In the genomic region with DNA sequence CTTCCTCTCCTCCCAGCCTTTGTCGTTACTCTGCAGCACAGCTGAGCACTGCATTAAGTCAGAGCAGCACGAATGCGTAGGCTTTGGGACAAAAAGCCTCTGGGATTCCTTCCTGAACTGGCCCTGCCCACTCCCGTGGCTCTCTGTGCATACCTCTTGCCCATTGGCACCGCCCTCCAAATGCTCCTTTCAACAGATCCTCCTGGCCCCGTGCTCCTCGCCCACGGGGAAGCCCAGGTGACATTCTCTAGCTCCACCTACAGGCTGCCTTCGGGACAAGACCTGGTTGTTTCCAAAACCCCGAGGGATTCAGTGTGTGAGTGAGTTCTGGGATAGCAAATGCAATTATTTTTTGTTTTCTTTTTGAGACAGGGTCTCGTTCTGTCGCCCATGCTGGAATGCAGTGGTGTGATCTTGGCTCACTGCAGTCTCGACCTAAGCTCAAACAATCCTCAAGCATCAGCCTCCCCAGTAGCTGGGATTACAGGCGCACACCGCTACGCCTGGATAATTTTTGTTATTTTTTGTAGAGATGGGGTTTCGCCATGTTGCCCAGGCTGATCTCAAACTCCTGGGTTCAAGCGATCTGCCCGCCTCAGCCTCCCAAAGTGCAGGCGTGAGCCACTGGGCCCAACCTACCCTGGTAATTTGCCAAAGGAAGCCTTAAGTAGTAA, we compare ENCODE assay signal across 8 cellular contexts.
DNase-seq lines count a peak whose midpoint lies in the region; TF ChIP-seq lines count a peak whose summit lies in the region.

No MANE protein-coding gene starts in this region.

- H3K9me3 Mint-ChIP-seq in T-helper 2 cell treated with Interferon-gamma antibody and Interleukin-4, amounts not matched to agents 5 μg/mL and 100 μg/mL, for 36 hours: no peaks in the 10 kb centered on the region

- H3K4me3 ChIP-seq in astrocyte of the cerebellum (ENCODE audit: low read depth, low read length): no peak overlapping the region
- H3K4me3 ChIP-seq in retinal pigment epithelial cell (ENCODE audit: low read length): peak overlapping the region; percentile 1

- H3K27me3 Mint-ChIP-seq in T-helper 2 cell treated with Interferon-gamma antibody and Interleukin-4, amounts not matched to agents 5 μg/mL and 100 μg/mL, for 36 hours (ENCODE audit: low read depth): no peaks in the 10 kb centered on the region

- H3K27ac Mint-ChIP-seq in T-helper 2 cell treated with Interferon-gamma antibody and Interleukin-4, amounts not matched to agents 5 μg/mL and 100 μg/mL, for 36 hours: peak overlapping the region; percentile 53

- TF ChIP-seq CTCF in astrocyte of the cerebellum (IDR thresholded peaks at IDR 0.05; ENCODE audit: low read depth, low read length, missing control alignments) (peak; percentile 89), retinal pigment epithelial cell (conservative IDR thresholded peaks at IDR 0.05; ENCODE audit: low read depth, low read length) (peak; percentile 92)

- H3K4me1 Mint-ChIP-seq in T-helper 2 cell treated with Interferon-gamma antibody and Interleukin-4, amounts not matched to agents 5 μg/mL and 100 μg/mL, for 36 hours (ENCODE audit: low read depth): peaks cover 6% of the 10 kb centered on the region

- in situ Hi-C loops in astrocyte of the cerebellum (cut with HindIII; ENCODE audit: low sequenced_read_pairs): no loop called here

- peak overlapping the region; percentile 67 for H3K4me3 Mint-ChIP-seq in T-helper 2 cell treated with Interferon-gamma antibody and Interleukin-4, amounts not matched to agents 5 μg/mL and 100 μg/mL, for 36 hours

- H3K36me3 Mint-ChIP-seq in T-helper 2 cell treated with Interferon-gamma antibody and Interleukin-4, amounts not matched to agents 5 μg/mL and 100 μg/mL, for 36 hours (ENCODE audit: low read depth): peaks cover 14% of the 10 kb centered on the region

- peak; percentile 22 for DNase-seq in SKM-1 treated with dmso at 0.1 percent for 144 hours (lab: John Stamatoyannopoulos, UW; ENCODE audit: unreplicated experiment)
- DNase-seq in SKM-1 (lab: John Stamatoyannopoulos, UW; ENCODE audit: unreplicated experiment): no peak
- peak; percentile 34 for DNase-seq in NCI-H1436 treated with DMSO at 0.1 percent for 48 hours (lab: John Stamatoyannopoulos, UW)
- peak; percentile 61 for DNase-seq in T-helper 2 cell treated with Interferon-gamma antibody and Interleukin-4, amounts not matched to agents 5 μg/mL and 100 μg/mL, for 36 hours (ENCODE audit: low spot score)
- DNase-seq in astrocyte of the cerebellum (ENCODE audit: low read depth): peak; percentile 57
- DNase-seq in hepatic stellate cell (ENCODE audit: low spot score): peak; percentile 65
- DNase-seq in retinal pigment epithelial cell (ENCODE audit: low read depth): peak; percentile 87
- DNase-seq in GOT3 (lab: John Stamatoyannopoulos, UW): no peak

Comparison
In these comparisons a context has a peak if more than half of its experiments do, and no peak if none do; other contexts are left out.
1. DNase-seq: peak in SKM-1 treated with dmso at 0.1 percent for 144 hours (single experiment), NCI-H1436 treated with DMSO at 0.1 percent for 48 hours (single experiment), T-helper 2 cell treated with Interferon-gamma antibody and Interleukin-4, amounts not matched to agents 5 μg/mL and 100 μg/mL, for 36 hours (single experiment), astrocyte of the cerebellum (single experiment), hepatic stellate cell (single experiment) and retinal pigment epithelial cell (single experiment); none in SKM-1 (single experiment) and GOT3 (single experiment).